Comparison of ENCODE assay signal across 12 cellular contexts in genomic region chr10:79145174-79145483, GRCh38.
DNase-seq lines count a peak whose midpoint lies in the region; ATAC-seq and TF ChIP-seq lines count a peak whose summit lies in the region.
"Had no signal": no experiment of that assay in that cellular context is flagged by ENCODE, and none has a peak within 500 bp of the region (broad histone marks: within the 10 kb centered on the region; RNA-seq: fewer than 3 reads in every experiment).

No MANE protein-coding gene starts in this region.

- H3K27ac Mint-ChIP-seq in CD4-positive, alpha-beta memory T cell: peak overlapping the region in 6 of 7 donors; percentile 68 to 91 (median 76)
- no peak overlapping the region for H3K27ac Mint-ChIP-seq in stimulated activated naive B cell treated with anti-CD40 and anti-IgM and Interleukin-4, amounts not matched to agents 10 μg/mL and 1 μg/mL and 100 μg/mL, for 72 hours

- no peaks in the 10 kb centered on the region for H3K9me3 ChIP-seq in CD4-positive, alpha-beta memory T cell (ENCODE audit: control insufficient read depth in 1 of 2, low read length in 2 of 2)
- H3K9me3 ChIP-seq in Loucy (ENCODE audit: insufficient read depth, low read depth, low read length) (no peaks in the 10 kb centered on the region), gastroesophageal sphincter (no peaks in the 10 kb centered on the region), psoas muscle (no peaks in the 10 kb centered on the region)

- no peaks in the 10 kb centered on the region for H3K27me3 ChIP-seq in CD4-positive, alpha-beta memory T cell (ENCODE audit: insufficient read depth, low read length)
- no peaks in the 10 kb centered on the region for H3K27me3 ChIP-seq in Loucy (ENCODE audit: insufficient read depth, low read length, poor library complexity, severe bottlenecking)
- no peaks in the 10 kb centered on the region for H3K27me3 ChIP-seq in gastroesophageal sphincter
- H3K27me3 ChIP-seq in psoas muscle (ENCODE audit: insufficient read depth in 3 of 3, low read length in 2 of 3): no peaks in the 10 kb centered on the region

- 70 to 100% methylated on average over 1 to 4 of the region's 5 CpGs for WGBS in gastroesophageal sphincter (ENCODE audit: low coverage in 1 of 2), 2 donors
- 84 to 92% (median 89%) methylated on average over 5 of the region's 5 CpGs for WGBS in psoas muscle, 3 donors

- DNase-seq in CD4-positive, alpha-beta memory T cell: no peak
- DNase-seq in psoas muscle (peak in 1 of 2 donors; percentile 5), omental fat pad (ENCODE audit: low spot score) (no peak), NCI-H2029 treated with DMSO at 0.1 percent for 48 hours (lab: John Stamatoyannopoulos, UW) (no peak)
- no peak for DNase-seq in activated T-cell treated with anti-CD3 and anti-CD28 coated beads, Interleukin-2, amount 50 U/mL, for 1 hour
- no peak for DNase-seq in stimulated activated naive B cell treated with anti-CD40 and anti-IgM and Interleukin-4, amounts not matched to agents 10 μg/mL and 1 μg/mL and 100 μg/mL, for 72 hours
- DNase-seq: activated effector memory CD4-positive, alpha-beta T cell treated with Interleukin-2 at 50 U/mL for 16 hours; NCI-H2107; posterior cingulate gyrus; WERI-Rb-1 had no signal

- no peak overlapping the region for H3K27ac ChIP-seq in CD4-positive, alpha-beta memory T cell (ENCODE audit: low read depth, low read length)
- H3K27ac ChIP-seq in gastroesophageal sphincter (peak overlapping the region in 3 of 4 donors; percentile 85 to 92 (median 88)), psoas muscle (peak overlapping the region; percentile 75)
- H3K27ac ChIP-seq: WERI-Rb-1 had no signal

- H3K36me3 ChIP-seq in CD4-positive, alpha-beta memory T cell (ENCODE audit: insufficient read depth, low read length): no peaks in the 10 kb centered on the region
- peaks cover 83% of the 10 kb centered on the region; the same call in 1 of the 2 replicates for H3K36me3 ChIP-seq in Loucy (ENCODE audit: insufficient read depth, low read length)
- peaks cover 0 to 32% of the 10 kb centered on the region in 2 donors for H3K36me3 ChIP-seq in gastroesophageal sphincter
- H3K36me3 ChIP-seq in psoas muscle (ENCODE audit: insufficient read depth in 1 of 2, low read depth in 1 of 2): peaks cover 0 to 32% of the 10 kb centered on the region in 2 donors

- CTCF ChIA-PET in CD4-positive, alpha-beta memory T cell (lab: Charles Lee; ENCODE audit: partially characterized antibody): no interaction called here

- H3K9me2 ChIP-seq in Loucy (replicated peaks; ENCODE audit: low read depth, low read length): no peaks in the 10 kb centered on the region

- POLR2A ChIA-PET in CD4-positive, alpha-beta memory T cell (lab: Charles Lee; ENCODE audit: partially characterized antibody): no interaction called here

- H3K4me2 ChIP-seq in Loucy (ENCODE audit: low read depth, low read length, poor library complexity, severe bottlenecking): peak overlapping the region; percentile 2

- H3F3A ChIP-seq in Loucy (ENCODE audit: low read depth): no peaks in the 10 kb centered on the region

- no peak for TF ChIP-seq CTCF in Loucy (conservative IDR thresholded peaks at IDR 0.05; ENCODE audit: low read length)
- TF ChIP-seq CTCF in gastroesophageal sphincter (IDR thresholded peaks at IDR 0.05): no peak
- TF ChIP-seq CTCF in psoas muscle (IDR thresholded peaks at IDR 0.05): no peak
- TF ChIP-seq CTCF in omental fat pad (IDR thresholded peaks at IDR 0.05): no peak

- peaks cover 16% of the 10 kb centered on the region for H4K20me1 ChIP-seq in Loucy (ENCODE audit: insufficient read depth, low read length, poor library complexity, severe bottlenecking)

- no peaks in the 10 kb centered on the region for H3K27me3 Mint-ChIP-seq in CD4-positive, alpha-beta memory T cell
- peaks cover 14 to 22% of the 10 kb centered on the region in 2 donors for H3K27me3 Mint-ChIP-seq in stimulated activated naive B cell treated with anti-CD40 and anti-IgM and Interleukin-4, amounts not matched to agents 10 μg/mL and 1 μg/mL and 100 μg/mL, for 72 hours

- intact Hi-C loops in CD4-positive, alpha-beta memory T cell (cut with micrococcal nuclease): loop anchor here (5.0 kb wide), 1 partner anchor 78 kb away; the partner anchor contains the start of gene ZMIZ1
- intact Hi-C loops in psoas muscle (cut with DNase I): loop anchor here in 1 of 2 donors (5.0 kb wide), 1 partner anchor 73 kb away; no protein-coding TSS in a partner anchor

- H3K36me3 Mint-ChIP-seq in CD4-positive, alpha-beta memory T cell: peaks cover 19 to 21% of the 10 kb centered on the region in 2 donors
- H3K36me3 Mint-ChIP-seq in stimulated activated naive B cell treated with anti-CD40 and anti-IgM and Interleukin-4, amounts not matched to agents 10 μg/mL and 1 μg/mL and 100 μg/mL, for 72 hours: peaks cover 10 to 17% of the 10 kb centered on the region in 2 donors

- TF ChIP-seq EP300 in gastroesophageal sphincter (IDR thresholded peaks at IDR 0.05): no peak

- peaks cover 64% of the 10 kb centered on the region for H3K4me1 ChIP-seq in CD4-positive, alpha-beta memory T cell (ENCODE audit: insufficient read depth, low read length)
- H3K4me1 ChIP-seq in Loucy (ENCODE audit: insufficient read depth, low read length, poor library complexity, severe bottlenecking) (peaks cover 98% of the 10 kb centered on the region), gastroesophageal sphincter (peaks cover 11 to 100% (median 81%) of the 10 kb centered on the region in 3 donors), psoas muscle (peaks cover 67% of the 10 kb centered on the region)

- ATAC-seq in gastroesophageal sphincter (no peak), psoas muscle (no peak), omental fat pad (ENCODE audit: low FRiP score) (no peak)
- ATAC-seq in stimulated activated naive B cell treated with anti-CD40 and anti-IgM and Interleukin-4, amounts not matched to agents 10 μg/mL and 1 μg/mL and 100 μg/mL, for 72 hours (replicated peaks): no peak

- H3K79me2 ChIP-seq in Loucy (ENCODE audit: insufficient read depth, low read length): peaks cover 100% of the 10 kb centered on the region

- H3K4me3 ChIP-seq in CD4-positive, alpha-beta memory T cell (ENCODE audit: low read length in 2 of 2): no peak overlapping the region
- H3K4me3 ChIP-seq in Loucy (ENCODE audit: low read length, poor library complexity, severe bottlenecking) (no peak overlapping the region), gastroesophageal sphincter (no peak overlapping the region), psoas muscle (no peak overlapping the region)

- H3K4me1 Mint-ChIP-seq in CD4-positive, alpha-beta memory T cell: peaks cover 36 to 87% (median 62%) of the 10 kb centered on the region in 4 donors
- H3K4me1 Mint-ChIP-seq in stimulated activated naive B cell treated with anti-CD40 and anti-IgM and Interleukin-4, amounts not matched to agents 10 μg/mL and 1 μg/mL and 100 μg/mL, for 72 hours: peaks cover 37 to 61% of the 10 kb centered on the region in 2 donors

- no peak overlapping the region for H2AFZ ChIP-seq in Loucy (ENCODE audit: low read length)

- H3K9me3 Mint-ChIP-seq in CD4-positive, alpha-beta memory T cell: no peaks in the 10 kb centered on the region
- H3K9me3 Mint-ChIP-seq in stimulated activated naive B cell treated with anti-CD40 and anti-IgM and Interleukin-4, amounts not matched to agents 10 μg/mL and 1 μg/mL and 100 μg/mL, for 72 hours: no peaks in the 10 kb centered on the region

- H3K4me3 Mint-ChIP-seq in CD4-positive, alpha-beta memory T cell: peak overlapping the region in 4 of 8 donors; percentile 13 to 74 (median 58)
- H3K4me3 Mint-ChIP-seq in stimulated activated naive B cell treated with anti-CD40 and anti-IgM and Interleukin-4, amounts not matched to agents 10 μg/mL and 1 μg/mL and 100 μg/mL, for 72 hours: no peak overlapping the region

- peak overlapping the region; percentile 41 for H3K9ac ChIP-seq in Loucy (ENCODE audit: low read depth, low read length, poor library complexity, severe bottlenecking)

- TF ChIP-seq POLR2A in gastroesophageal sphincter (IDR thresholded peaks at IDR 0.05): no peak
